ENCODE assay signal across 26 cellular contexts in the genomic region with DNA sequence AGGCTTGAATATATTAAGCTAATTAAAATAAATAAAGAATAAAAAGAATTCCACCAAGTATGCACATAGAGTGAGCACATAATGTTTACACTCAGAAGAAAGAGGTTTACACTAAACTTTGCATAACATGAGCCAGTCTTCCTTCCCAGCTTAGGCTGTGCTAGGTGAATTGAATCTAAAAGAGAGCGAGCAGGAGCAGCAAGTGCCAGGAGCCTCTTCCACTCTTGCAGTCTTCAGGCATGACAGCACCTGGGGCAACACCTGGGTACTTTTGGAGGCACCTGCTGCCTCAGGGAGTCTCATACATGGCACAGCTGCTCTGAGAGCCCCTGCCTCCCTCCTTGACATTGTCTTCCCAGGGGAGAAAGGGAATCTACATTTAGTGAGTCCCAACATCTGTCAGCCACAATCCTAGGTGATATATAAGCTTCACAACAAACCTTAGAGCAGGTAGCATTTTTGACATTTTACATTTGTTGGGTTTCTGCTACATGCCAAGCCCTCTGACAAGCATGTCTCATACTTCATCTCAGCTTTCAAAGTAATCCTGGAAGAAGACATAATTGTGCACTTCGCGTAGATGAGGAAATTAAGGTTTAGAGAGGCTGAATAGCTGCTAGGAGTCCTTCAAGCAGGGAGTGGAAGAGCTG.
"Had no signal": no experiment of that assay in that cellular context is flagged by ENCODE, and none has a peak within 500 bp of the region (broad histone marks: within the 10 kb centered on the region; RNA-seq: fewer than 3 reads in every experiment).

No MANE protein-coding gene starts in this region.

- H3K9me3 ChIP-seq: SJSA1 had no signal

- H3K4me1 ChIP-seq: ascending aorta, body of pancreas, SJSA1 had no signal

- H3K36me3 Mint-ChIP-seq: activated CD8-positive, alpha-beta memory T cell treated with anti-CD3 and anti-CD28 coated beads, Interleukin-2, amount 10 ng/mL, durations not matched to agents 7 days and 5 days; IgD-negative memory B cell had no signal

- H3K4me3 Mint-ChIP-seq: activated CD8-positive, alpha-beta memory T cell treated with anti-CD3 and anti-CD28 coated beads, Interleukin-2, amount 10 ng/mL, durations not matched to agents 7 days and 5 days; activated naive CD8-positive, alpha-beta T cell treated with anti-CD3 and anti-CD28 coated beads, Interleukin-2, amount 50 U/mL, for 24 hours; activated T-cell treated with anti-CD3 and anti-CD28 coated beads, Interleukin-2, amount 50 U/mL, for 24 hours; activated T-helper 1 cell treated with anti-CD3 and anti-CD28 coated beads, Interleukin-12 subunit alpha, Interleukin-12 subunit beta, Interleukin-2, Interleukin-4 antibody, amounts not matched to agents 30 ng/mL and 10 ng/mL and 1 ng/mL, durations not matched to agents 14 hours and 24 hours and 36 hours; IgD-negative memory B cell; T-helper 1 cell treated with Interleukin-12 subunit alpha and Interleukin-12 subunit beta and Interleukin-4 antibody, amounts not matched to agents 30 μg/mL and 1 μg/mL, for 36 hours had no signal

- H3K4me3 ChIP-seq: ascending aorta, body of pancreas, SJSA1 had no signal

- ATAC-seq: activated CD8-positive, alpha-beta memory T cell treated with anti-CD3 and anti-CD28 coated beads, Interleukin-2, amount 10 ng/mL, durations not matched to agents 7 days and 5 days; activated naive CD4-positive, alpha-beta T cell treated with anti-CD3 and anti-CD28 coated beads, Interleukin-2, amount 50 U/mL, for 72 hours; activated naive CD8-positive, alpha-beta T cell treated with anti-CD3 and anti-CD28 coated beads, Interleukin-2, amount 50 U/mL, for 24 hours; body of pancreas; PC-3; SK-N-SH treated with all-trans-retinoic acid at 6 μM for 48 hours had no signal

- H3K27me3 ChIP-seq: ascending aorta, body of pancreas, SJSA1 had no signal

- DNase-seq: activated CD4-positive, alpha-beta T cell treated with anti-CD3 and anti-CD28 coated beads for 48 hours; activated CD4-positive, alpha-beta T cell treated with anti-CD3 and anti-CD28 coated beads, Interleukin-2, amount 50 U/mL, for 4 hours; activated CD4-positive, CD25-positive, alpha-beta regulatory T cell treated with anti-CD3 and anti-CD28 coated beads, Interleukin-2, amount 50 U/mL, for 72 hours; activated CD8-positive, alpha-beta memory T cell treated with anti-CD3 and anti-CD28 coated beads, Interleukin-2, amount 10 ng/mL, durations not matched to agents 7 days and 5 days; activated effector memory CD4-positive, alpha-beta T cell treated with Interleukin-2 at 50 U/mL for 16 hours; activated naive CD4-positive, alpha-beta T cell treated with Interleukin-2 at 50 U/mL for 16 hours; activated naive CD8-positive, alpha-beta T cell treated with anti-CD3 and anti-CD28 coated beads, Interleukin-2, amount 50 U/mL, for 24 hours; activated T-cell treated with anti-CD3 and anti-CD28 coated beads, Interleukin-2, amount 50 U/mL, for 24 hours; amniotic stem cell; body of pancreas; central memory CD4-positive, alpha-beta T cell; NCI-H1092; NCI-H1436; NCI-H1694 treated with DMSO at 0.1 percent for 48 hours; NCI-H2081 treated with DMSO at 0.1 percent for 48 hours; NCI-H82; PC-3; SHP77 had no signal

- H3K27me3 Mint-ChIP-seq: activated CD8-positive, alpha-beta memory T cell treated with anti-CD3 and anti-CD28 coated beads, Interleukin-2, amount 10 ng/mL, durations not matched to agents 7 days and 5 days; activated naive CD8-positive, alpha-beta T cell treated with anti-CD3 and anti-CD28 coated beads, Interleukin-2, amount 50 U/mL, for 24 hours; activated T-cell treated with anti-CD3 and anti-CD28 coated beads, Interleukin-2, amount 50 U/mL, for 24 hours had no signal

- H3K36me3 ChIP-seq: ascending aorta, SJSA1 had no signal

- H3K4me1 Mint-ChIP-seq: activated CD8-positive, alpha-beta memory T cell treated with anti-CD3 and anti-CD28 coated beads, Interleukin-2, amount 10 ng/mL, durations not matched to agents 7 days and 5 days; activated naive CD8-positive, alpha-beta T cell treated with anti-CD3 and anti-CD28 coated beads, Interleukin-2, amount 50 U/mL, for 24 hours had no signal

- H3K27ac Mint-ChIP-seq: activated CD8-positive, alpha-beta memory T cell treated with anti-CD3 and anti-CD28 coated beads, Interleukin-2, amount 10 ng/mL, durations not matched to agents 7 days and 5 days; activated naive CD4-positive, alpha-beta T cell treated with anti-CD3 and anti-CD28 coated beads, Interleukin-2, amount 50 U/mL, for 72 hours; activated naive CD8-positive, alpha-beta T cell treated with anti-CD3 and anti-CD28 coated beads, Interleukin-2, amount 50 U/mL, for 24 hours; activated T-cell treated with anti-CD3 and anti-CD28 coated beads, Interleukin-2, amount 50 U/mL, for 24 hours; activated T-helper 1 cell treated with anti-CD3 and anti-CD28 coated beads, Interleukin-12 subunit alpha, Interleukin-12 subunit beta, Interleukin-2, Interleukin-4 antibody, amounts not matched to agents 30 ng/mL and 10 ng/mL and 1 ng/mL, durations not matched to agents 14 hours and 24 hours and 36 hours; IgD-negative memory B cell; T-helper 1 cell treated with Interleukin-12 subunit alpha and Interleukin-12 subunit beta and Interleukin-4 antibody, amounts not matched to agents 30 μg/mL and 1 μg/mL, for 36 hours had no signal

- H3K9ac ChIP-seq: KMS-11 had no signal

- H3K27ac ChIP-seq: ascending aorta, body of pancreas, KMS-11, SJSA1 had no signal
